9 cellular contexts compared by ENCODE assay signal in the genomic region with DNA sequence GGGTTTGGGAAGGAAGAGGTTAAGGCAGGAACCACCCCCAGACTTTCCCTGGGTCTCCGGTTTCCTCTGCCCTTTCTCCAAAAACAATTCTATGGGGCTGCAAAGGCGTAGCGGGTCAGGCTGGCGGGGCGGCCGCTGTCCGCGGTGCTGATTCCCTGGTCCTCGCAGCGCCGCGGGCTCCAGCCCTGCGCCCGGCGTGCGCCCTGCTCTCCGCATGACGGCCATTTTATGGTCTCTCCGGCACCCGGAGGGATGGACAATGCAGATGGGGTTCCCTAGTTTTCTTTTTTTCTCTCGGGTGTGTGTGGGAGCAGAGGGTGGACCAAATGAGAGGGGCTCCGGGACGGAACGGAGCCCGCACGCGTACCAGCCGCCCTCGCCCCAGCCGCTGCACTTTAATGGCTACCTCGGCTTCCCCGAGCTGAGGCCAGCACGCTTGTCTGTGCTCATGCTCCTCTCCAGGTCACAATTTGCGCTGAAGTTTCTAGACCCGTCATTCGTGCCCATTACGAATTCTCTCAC. TPM values are rescaled to one million over a fixed set of nuclear protein-coding genes. Genes with fewer than 3 reads are reported as not detected.
DNase-seq lines count a peak whose midpoint lies in the region; ATAC-seq and TF ChIP-seq lines count a peak whose summit lies in the region.
"Had no signal": no experiment of that assay in that cellular context is flagged by ENCODE, and none has a peak within 500 bp of the region (broad histone marks: within the 10 kb centered on the region; RNA-seq: fewer than 3 reads in every experiment).

No MANE protein-coding gene starts in this region.

- no peaks in the 10 kb centered on the region for H3K9me3 ChIP-seq in SJCRH30 (replicated peaks)
- H3K9me3 ChIP-seq: thoracic aorta had no signal

- ATAC-seq in GM21529 (IDR thresholded peaks at IDR 0.05; ENCODE audit: unreplicated experiment), result no peak

- H3K27me3 ChIP-seq in SJCRH30, result no peaks in the 10 kb centered on the region

- H3K27ac ChIP-seq in SJCRH30, result no peak overlapping the region
- H3K27ac ChIP-seq: thoracic aorta had no signal

- WGBS in lower leg skin, 2 donors, result 7 to 12% methylated on average over 31 to 37 of the region's 37 CpGs

- no peak for TF ChIP-seq CTCF in lower leg skin (IDR thresholded peaks at IDR 0.05)

- H3K4me3 ChIP-seq in SJCRH30 (no peak overlapping the region), lower leg skin (ENCODE audit: low read depth, poor library complexity, severe bottlenecking) (no peak overlapping the region)
- H3K4me3 ChIP-seq: thoracic aorta had no signal

- DNase-seq in EL (peak; percentile 11), NCI-H1092 treated with DMSO at 0.1 percent for 48 hours (lab: John Stamatoyannopoulos, UW) (peak; percentile 92), dermis microvascular lymphatic vessel endothelial cell (ENCODE audit: low read depth in 2 of 2) (peak; percentile 1 to 39), lung microvascular endothelial cell (ENCODE audit: low read depth in 2 of 2) (peak; percentile 45 to 52), SJCRH30 (no peak), SKM-1 treated with dmso at 0.1 percent for 144 hours (lab: John Stamatoyannopoulos, UW; ENCODE audit: unreplicated experiment) (no peak), lower leg skin (ENCODE audit: low spot score in 2 of 2) (no peak)

- no peaks in the 10 kb centered on the region for H3K36me3 ChIP-seq in SJCRH30
- H3K36me3 ChIP-seq: thoracic aorta had no signal

- no peaks in the 10 kb centered on the region for H3K4me1 ChIP-seq in SJCRH30

- TF ChIP-seq POLR2A in lower leg skin (IDR thresholded peaks at IDR 0.05), result no peak

- intact Hi-C loops in lower leg skin (cut with DNase I; ENCODE audit: low total_unique reads), result no loop called here

RNA-seq across cellular contexts. Expression of a gene that starts 1.6 kb away (rescaled TPM):
- total RNA-seq in dermis microvascular lymphatic vessel endothelial cell, result not detected in 2 replicates
- total RNA-seq in lung microvascular endothelial cell, result not detected in 2 replicates
- total RNA-seq in SJCRH30 (2014; rRNA removed; shearing (Covaris generic)), result under 0.01 TPM in 1 of 2 replicates, not detected in the other
- not detected for total RNA-seq in lower leg skin
- total RNA-seq: thoracic aorta had no signal

Comparison
In these comparisons a context has a peak if more than half of its experiments do, and no peak if none do; other contexts are left out.
1. DNase-seq: peak in EL (single experiment), NCI-H1092 treated with DMSO at 0.1 percent for 48 hours (single experiment), dermis microvascular lymphatic vessel endothelial cell (2 of 2) and lung microvascular endothelial cell (2 of 2); none in SJCRH30 (0 of 2), SKM-1 treated with dmso at 0.1 percent for 144 hours (single experiment) and lower leg skin (0 of 2).